In the genomic region with DNA sequence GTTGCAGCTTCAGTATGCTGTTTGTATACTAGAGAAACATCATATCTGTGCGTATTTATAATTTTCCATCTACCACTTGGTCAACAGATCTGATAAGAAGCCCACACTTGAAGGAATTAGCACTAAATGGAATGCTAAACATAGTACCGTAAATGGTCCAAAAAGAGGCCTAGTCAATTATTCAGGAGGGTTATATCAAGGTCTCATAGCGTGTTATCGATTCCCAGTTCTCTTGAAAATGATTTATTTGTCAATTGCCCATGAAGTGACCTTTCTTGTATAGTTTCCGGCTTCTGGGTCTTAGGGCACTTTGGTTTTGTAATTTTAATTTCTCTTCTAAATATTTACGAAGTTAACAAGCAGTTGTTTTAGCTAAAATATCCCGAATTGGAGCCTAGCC, we compare ENCODE assay signal across 21 cellular contexts. TPM values are rescaled to one million over a fixed set of nuclear protein-coding genes. Genes with fewer than 3 reads are reported as not detected.
"Had no signal": no experiment of that assay in that cellular context is flagged by ENCODE, and none has a peak within 500 bp of the region (broad histone marks: within the 10 kb centered on the region; RNA-seq: fewer than 3 reads in every experiment).

No MANE protein-coding gene starts in this region.

- ATAC-seq: HepG2, K562 had no signal

- H3K36me3 ChIP-seq: SJSA1 had no signal

- H3K4me1 ChIP-seq: SJSA1 had no signal

- DNase-seq: Kasumi-1, MM.1S, NCI-H1092 treated with DMSO at 0.1 percent for 48 hours, NCI-H1436, NCI-H187, NCI-H2029, NCI-H2171 treated with DMSO at 0.1 percent for 48 hours, NCI-H345, NCI-H446 treated with DMSO at 0.1 percent for 48 hours, NCI-H510A treated with DMSO at 0.1 percent for 48 hours, NCI-H69, NCI-H774, Right ventricle myocardium superior, RPMI8226, SIG-M5 had no signal

- H3K27ac ChIP-seq: KMS-11, SJSA1, SK-N-MC had no signal

- H3K4me3 ChIP-seq: K562, SJSA1, SK-N-MC had no signal

- H3K36me3 Mint-ChIP-seq: IgD-negative memory B cell had no signal

- H3K4me2 ChIP-seq: KMS-11 had no signal

- H3K9ac ChIP-seq: KMS-11 had no signal

- H3K27me3 ChIP-seq: SJSA1 had no signal

- H3K9me3 ChIP-seq: SJSA1 had no signal

- H3K4me3 Mint-ChIP-seq: IgD-negative memory B cell had no signal

RNA-seq across cellular contexts. Expression of gene SH3RF3, which starts 18.4 kb away (rescaled TPM):
- polyA plus RNA-seq: HepG2, IgD-negative memory B cell, K562 had no signal
